Comparison of ENCODE assay signal across 21 cellular contexts in genomic region chr13:113357529-113357928, GRCh38. TPM values are rescaled to one million over a fixed set of nuclear protein-coding genes. Genes with fewer than 3 reads are reported as not detected.
DNase-seq lines count a peak whose midpoint lies in the region; ATAC-seq, FAIRE-seq and TF ChIP-seq lines count a peak whose summit lies in the region.
"Had no signal": no experiment of that assay in that cellular context is flagged by ENCODE, and none has a peak within 500 bp of the region (broad histone marks: within the 10 kb centered on the region; RNA-seq: fewer than 3 reads in every experiment).

No MANE protein-coding gene starts in this region.

- H3K27ac ChIP-seq in GM23338 (ENCODE audit: low read depth) (peak overlapping the region; percentile 76; the same call in 1 of the 2 replicates), astrocyte (ENCODE audit: low read depth, low read length) (no peak overlapping the region), stomach (no peak overlapping the region)
- H3K27ac ChIP-seq: A549, left ventricle myocardium inferior, parathyroid adenoma, SJSA1 had no signal

- DNase-seq in ACHN, result peak; percentile 47
- DNase-seq in GM23338 (ENCODE audit: low spot score), result no peak
- peak; percentile 72 for DNase-seq in astrocyte (ENCODE audit: low read depth)
- DNase-seq in iris pigment epithelial cell (ENCODE audit: low read depth), result peak; percentile 83
- DNase-seq in T-helper 9 cell, result no peak
- DNase-seq in NCI-H1092 treated with DMSO at 0.1 percent for 48 hours (lab: John Stamatoyannopoulos, UW), result no peak
- DNase-seq in stomach, result no peak
- no peak for DNase-seq in NCI-H1930 (lab: John Stamatoyannopoulos, UW)
- DNase-seq: activated CD4-positive, alpha-beta T cell treated with anti-CD3 and anti-CD28 coated beads, Interleukin-2, amount 50 U/mL, for 48 hours; amniotic stem cell; Caco-2; GF-D8; left ventricle myocardium inferior; NCI-H1436 treated with DMSO at 0.1 percent for 48 hours; NCI-H345; stimulated activated CD4-positive, alpha-beta T cell treated with anti-CD3 and anti-CD28 coated beads, Interleukin-12 subunit alpha, Interleukin-12 subunit beta, amount 100 ng/mL, for 4 hours; stimulated activated naive CD4-positive, alpha-beta T cell had no signal

- no peak for TF ChIP-seq EP300 in stomach (IDR thresholded peaks at IDR 0.05)

- H3K9me2 ChIP-seq in GM23338 (ENCODE audit: insufficient read depth), result no peaks in the 10 kb centered on the region

- no peaks in the 10 kb centered on the region for H3K9me3 Mint-ChIP-seq in GM23338
- H3K9me3 Mint-ChIP-seq in astrocyte (ENCODE audit: unreplicated experiment), result no peaks in the 10 kb centered on the region
- H3K9me3 Mint-ChIP-seq: dendritic cell treated with granulocyte-macrophage colony-stimulating factor and Interleukin-4, amounts not matched to agents 40 ng/mL and 50 ng/mL, for 4 days had no signal

- H3K9ac ChIP-seq in astrocyte (ENCODE audit: low read length), result no peak overlapping the region
- H3K9ac ChIP-seq: parathyroid adenoma had no signal

- H3K27me3 ChIP-seq in GM23338 (ENCODE audit: insufficient read depth) (no peaks in the 10 kb centered on the region), astrocyte (ENCODE audit: insufficient read depth, low read length) (peaks cover 22% of the 10 kb centered on the region), stomach (peaks cover 0 to 3% (median 0%) of the 10 kb centered on the region in 3 donors)
- H3K27me3 ChIP-seq: SJSA1 had no signal

- H3F3A ChIP-seq in GM23338 (replicated peaks; ENCODE audit: low read depth), result peaks cover 15% of the 10 kb centered on the region

- H3K4me3 ChIP-seq in GM23338 (no peak overlapping the region), astrocyte (ENCODE audit: insufficient read depth, low read depth, low read length) (no peak overlapping the region), stomach (no peak overlapping the region)
- H3K4me3 ChIP-seq: A549, left ventricle myocardium inferior, SJSA1 had no signal

- H3K36me3 ChIP-seq in GM23338 (ENCODE audit: insufficient read depth) (peaks cover 25% of the 10 kb centered on the region), astrocyte (ENCODE audit: insufficient read depth, low read length) (no peaks in the 10 kb centered on the region), stomach (peaks cover 0 to 24% (median 19%) of the 10 kb centered on the region in 4 donors)
- H3K36me3 ChIP-seq: left ventricle myocardium inferior, SJSA1 had no signal

- H3K79me2 ChIP-seq in GM23338 (replicated peaks; ENCODE audit: insufficient read depth) (peaks cover 70% of the 10 kb centered on the region), astrocyte (ENCODE audit: insufficient read depth, low read length) (no peaks in the 10 kb centered on the region)
- H3K79me2 ChIP-seq: parathyroid adenoma had no signal

- 91 to 98% (median 93%) methylated on average over 5 of the region's 5 CpGs for WGBS in stomach, 5 donors

- FAIRE-seq in astrocyte (lab: Jason Lieb, UNC), result no peak
- FAIRE-seq: A549 had no signal

- H3K27me3 Mint-ChIP-seq in GM23338 (ENCODE audit: insufficient read depth, low read depth, poor library complexity), result peaks cover 6% of the 10 kb centered on the region
- H3K27me3 Mint-ChIP-seq in astrocyte (ENCODE audit: low read depth, unreplicated experiment), result peaks cover 28% of the 10 kb centered on the region

- H3K4me1 Mint-ChIP-seq in GM23338 (peaks cover 8% of the 10 kb centered on the region; the same call in 1 of the 3 replicates), astrocyte (ENCODE audit: low read depth, unreplicated experiment) (peaks cover 6% of the 10 kb centered on the region)

- H3K36me3 Mint-ChIP-seq in GM23338 (ENCODE audit: low read depth) (peaks cover 55% of the 10 kb centered on the region), astrocyte (ENCODE audit: low read depth, unreplicated experiment) (no peaks in the 10 kb centered on the region)

- in situ Hi-C loops in ACHN (cut with HindIII; ENCODE audit: low pct_ligation_motif_present, low pct_unique_long_range_greater_than_20kb, low sequenced_read_pairs), result no loop called here

- H3K27ac Mint-ChIP-seq in GM23338 (peak overlapping the region; percentile 68), astrocyte (ENCODE audit: unreplicated experiment) (no peak overlapping the region)
- H3K27ac Mint-ChIP-seq: dendritic cell treated with granulocyte-macrophage colony-stimulating factor and Interleukin-4, amounts not matched to agents 40 ng/mL and 50 ng/mL, for 4 days had no signal

- TF ChIP-seq POLR2A in stomach (IDR thresholded peaks at IDR 0.05), result no peak

- H4K20me1 ChIP-seq in GM23338 (replicated peaks; ENCODE audit: insufficient read depth) (peaks cover 55% of the 10 kb centered on the region), astrocyte (ENCODE audit: insufficient read depth, low read length) (no peaks in the 10 kb centered on the region)

- no peak overlapping the region for H3K4me2 ChIP-seq in GM23338
- H3K4me2 ChIP-seq in astrocyte (ENCODE audit: low read length), result peak overlapping the region; percentile 11
- H3K4me2 ChIP-seq: A549 had no signal

- intact Hi-C loops in stomach (cut with DNase I; ENCODE audit: low total_unique reads), result no loop called here

- no peak overlapping the region for H3K4me3 Mint-ChIP-seq in GM23338
- H3K4me3 Mint-ChIP-seq in astrocyte (ENCODE audit: unreplicated experiment), result no peak overlapping the region
- H3K4me3 Mint-ChIP-seq: dendritic cell treated with granulocyte-macrophage colony-stimulating factor and Interleukin-4, amounts not matched to agents 40 ng/mL and 50 ng/mL, for 4 days had no signal

- H3K4me1 ChIP-seq in GM23338 (ENCODE audit: insufficient read depth) (peaks cover 12% of the 10 kb centered on the region; the same call in 1 of the 2 replicates), astrocyte (ENCODE audit: insufficient read depth, low read length) (no peaks in the 10 kb centered on the region), stomach (peaks cover under 1 to 24% (median 13%) of the 10 kb centered on the region in 4 donors)
- H3K4me1 ChIP-seq: A549, left ventricle myocardium inferior, parathyroid adenoma, SJSA1 had no signal

- H2AFZ ChIP-seq in GM23338, result no peak overlapping the region
- H2AFZ ChIP-seq in astrocyte (ENCODE audit: low read depth, low read length), result no peak overlapping the region
- H2AFZ ChIP-seq: parathyroid adenoma had no signal

- TF ChIP-seq CTCF in GM23338 (conservative IDR thresholded peaks at IDR 0.05; ENCODE audit: low read depth in 2 of 2) (no peak), astrocyte (IDR thresholded peaks at IDR 0.05; ENCODE audit: insufficient read depth, low read depth, low read length) (no peak), stomach (IDR thresholded peaks at IDR 0.05) (no peak)

- H3K9me3 ChIP-seq in astrocyte (ENCODE audit: insufficient read depth, low read depth, low read length), result no peaks in the 10 kb centered on the region
- no peaks in the 10 kb centered on the region for H3K9me3 ChIP-seq in stomach
- H3K9me3 ChIP-seq: A549, Caco-2, left ventricle myocardium inferior, SJSA1 had no signal

- 0 out of 3 replicates have a peak, but pooled peaks have one; percentile 16 for ATAC-seq in GM23338
- ATAC-seq: A549 had no signal

TF ChIP-seq in GM23338, 12 proteins besides CTCF, POLR2A, EP300 and RAD21 (continues in another document):
- TF ChIP-seq NANOG (IDR thresholded peaks at IDR 0.05; ENCODE audit: borderline replicate concordance) (no peak), ETS1 (IDR thresholded peaks at IDR 0.05) (no peak), EZH2phosphoT487 (IDR thresholded peaks at IDR 0.05; ENCODE audit: unreplicated experiment) (no peak), JUNB (IDR thresholded peaks at IDR 0.05; ENCODE audit: unreplicated experiment) (no peak), REST (IDR thresholded peaks at IDR 0.05; ENCODE audit: unreplicated experiment) (no peak), EZH2 (IDR thresholded peaks at IDR 0.05; ENCODE audit: low read depth, unreplicated experiment) (no peak), ZNF114 (CRISPR knock-in tag; IDR thresholded peaks at IDR 0.05) (no peak), POLR2AphosphoS5 (IDR thresholded peaks at IDR 0.05; ENCODE audit: low read depth) (no peak), ZNF331 (CRISPR knock-in tag; IDR thresholded peaks at IDR 0.05; ENCODE audit: low read depth) (no peak)

RNA-seq across cellular contexts. Expression of gene GRTP1, which starts 6.4 kb away (rescaled TPM):
- 33.9 and 56.2 TPM in 2 replicates for total RNA-seq in GM23338 (2014; rRNA removed; shearing (Covaris generic))
- polyA plus RNA-seq in GM23338 (2016; fragmentation: Nextera tagmentation; extraction: Ambion mirVana) (55.7 and 61.8 TPM in 2 replicates), stomach (10 to 100 TPM; 12.4 to 16.3 (median 15.1) TPM)
- total RNA-seq in astrocyte (0.36 and 0.61 TPM in 2 replicates), stomach (10 to 100 TPM in 2 of 5 donors, 1 to 10 TPM in 3; 1.2 to 15.1 (median 5.4) TPM)

Comparison
In these comparisons a context has a peak if more than half of its experiments do, and no peak if none do; other contexts are left out.
1. DNase-seq: peak in ACHN (single experiment), astrocyte (single experiment) and iris pigment epithelial cell (single experiment); none in GM23338 (single experiment), T-helper 9 cell (single experiment), NCI-H1092 treated with DMSO at 0.1 percent for 48 hours (single experiment), stomach (single experiment) and NCI-H1930 (0 of 2).